ENCODE assay signal across 24 cellular contexts in the genomic region with DNA sequence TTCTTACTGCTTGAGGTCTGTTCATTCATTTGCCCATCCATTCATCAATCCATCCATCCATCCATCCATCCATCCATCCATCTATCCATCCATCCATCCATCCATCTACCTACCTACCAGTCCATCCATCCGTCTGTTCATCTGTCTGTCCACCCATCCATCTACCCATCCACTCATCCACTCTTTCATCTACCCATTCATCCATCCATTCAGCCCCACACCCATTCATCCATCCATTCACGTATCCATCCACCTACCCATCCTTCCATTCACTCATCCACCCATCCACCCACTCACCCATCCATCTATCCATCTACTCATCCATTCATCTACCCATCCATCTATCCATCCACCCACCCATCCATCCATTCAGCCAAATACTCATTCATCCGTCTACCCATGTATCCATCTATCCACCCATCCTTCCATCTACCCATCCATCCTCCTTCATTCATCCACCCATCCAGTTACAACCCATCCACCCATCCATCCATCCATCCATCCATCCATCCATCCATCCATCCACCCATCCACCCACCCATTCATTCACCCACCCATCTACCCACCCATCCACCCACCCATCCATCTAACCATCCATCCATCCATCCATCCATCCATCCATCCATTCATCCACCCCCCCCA.
"Had no signal": no experiment of that assay in that cellular context is flagged by ENCODE, and none has a peak within 500 bp of the region (broad histone marks: within the 10 kb centered on the region; RNA-seq: fewer than 3 reads in every experiment).

No MANE protein-coding gene starts in this region.

- H3K4me3 ChIP-seq: SJSA1, SK-N-MC had no signal

- H3K27ac Mint-ChIP-seq: IgD-negative memory B cell had no signal

- H3K27ac ChIP-seq: SJSA1, SK-N-MC had no signal

- H3K36me3 ChIP-seq: SJSA1 had no signal

- DNase-seq: KBM-7, MV-4-11, NCI-H1048, NCI-H1105, NCI-H1417, NCI-H1436 treated with DMSO at 0.1 percent for 48 hours, NCI-H1694, NCI-H1930, NCI-H2081, NCI-H2171, NCI-H226, NCI-H446, NCI-H510A, NCI-H524 treated with DMSO at 0.1 percent for 48 hours, NCI-H69, NCI-H774, Right ventricle myocardium superior, RPMI8226, SIG-M5 had no signal

- H3K4me1 ChIP-seq: SJSA1 had no signal

- H3K4me3 Mint-ChIP-seq: IgD-negative memory B cell had no signal

- FAIRE-seq: HepG2, RCC 7860 had no signal

- ATAC-seq: HepG2 had no signal

- H3K36me3 Mint-ChIP-seq: IgD-negative memory B cell had no signal

- H3K9me3 ChIP-seq: SJSA1 had no signal

- H3K27me3 ChIP-seq: SJSA1 had no signal
